In genomic region chr12:132710422-132711168, GRCh38 we compare ENCODE assay signal across 8 cellular contexts. TPM values are rescaled to one million over a fixed set of nuclear protein-coding genes. Genes with fewer than 3 reads are reported as not detected.
A peak's percentile ranks its signal among the peaks of the same experiment; 100 is the strongest.
DNase-seq lines count a peak whose midpoint lies in the region; ATAC-seq and TF ChIP-seq lines count a peak whose summit lies in the region.

Gene PGAM5, plus strand, starts transcription at chr12:132710842. Its CDS starts 35 bp downstream, at chr12:132710877.

- H3K27ac Mint-ChIP-seq in T-cell (peak within 1 kb of the TSS; percentile 90), progenitor cell of endocrine pancreas (peak within 1 kb of the TSS; percentile 94)

- H3K36me3 Mint-ChIP-seq in T-cell (peaks cover 14% of the 10 kb centered on the region), progenitor cell of endocrine pancreas (ENCODE audit: insufficient read depth) (peaks cover 11% of the 10 kb centered on the region)

- POLR2A ChIA-PET in T-cell (lab: Charles Lee) = no interaction called here

- H3K4me1 Mint-ChIP-seq in T-cell (peaks cover 21 to 32% (median 25%) of the 10 kb centered on the region in 3 donors), progenitor cell of endocrine pancreas (ENCODE audit: low read depth) (peaks cover 11% of the 10 kb centered on the region)

- ATAC-seq in HG02840 (IDR thresholded peaks at IDR 0.05; ENCODE audit: low FRiP score, unreplicated experiment) (peak; percentile 89), T-cell (replicated peaks in 1 of 4) (peak; percentile 93 to 96 (median 95)), heart right ventricle (peak; percentile 91 to 97 (median 94)), upper lobe of right lung (peak; percentile 97)

- H3K9me3 Mint-ChIP-seq in T-cell (peaks cover 0 to 14% (median 13%) of the 10 kb centered on the region in 3 donors), progenitor cell of endocrine pancreas (ENCODE audit: low read depth) (no peaks in the 10 kb centered on the region)

- intact Hi-C loops in heart right ventricle (cut with DNase I) (no loop called here), upper lobe of right lung (cut with DNase I) (no loop called here)

- H3K4me1 ChIP-seq in adipocyte (ENCODE audit: control insufficient read depth, insufficient read depth, low read length) (peaks cover 16% of the 10 kb centered on the region), heart right ventricle (peaks cover 3 to 31% (median 20%) of the 10 kb centered on the region in 9 donors), upper lobe of right lung (peaks cover 16% of the 10 kb centered on the region)

- 1 to 2% methylated on average over 98 to 100 of the region's 100 CpGs for WGBS in heart right ventricle, 2 donors

- peak within 1 kb of the TSS; percentile 98 for H3K4me3 ChIP-seq in adipocyte (ENCODE audit: low read length)
- H3K4me3 ChIP-seq in heart right ventricle = peak within 1 kb of the TSS; percentile 63 to 98 (median 80)
- H3K4me3 ChIP-seq in upper lobe of right lung = peak within 1 kb of the TSS; percentile 79

- in situ Hi-C loops in GM13977 (cut with MboI; ENCODE audit: low pct_unique_long_range_greater_than_20kb, low sequenced_read_pairs, unreplicated experiment) = no loop called here

- TF ChIP-seq CTCF in GM13977 (IDR thresholded peaks at IDR 0.05; ENCODE audit: extremely low read depth, insufficient read depth, missing control alignments) (peak; percentile 5), heart right ventricle (IDR thresholded peaks at IDR 0.05) (peak in 1 of 9 donors; percentile 11), progenitor cell of endocrine pancreas (IDR thresholded peaks at IDR 0.05; ENCODE audit: unreplicated experiment) (no peak), upper lobe of right lung (IDR thresholded peaks at IDR 0.05) (no peak)

- H3K4me3 Mint-ChIP-seq in T-cell (peak within 1 kb of the TSS; percentile 83 to 89 (median 88)), progenitor cell of endocrine pancreas (ENCODE audit: low read depth) (peak within 1 kb of the TSS; percentile 95)

- DNase-seq in GM13977 (ENCODE audit: low spot score) = peak; percentile 98
- peak; percentile 67 for DNase-seq in NCI-H1417 treated with DMSO at 0.1 percent for 48 hours (lab: John Stamatoyannopoulos, UW)
- peak; percentile 79 to 97 (median 92) for DNase-seq in T-cell
- peak; percentile 93 for DNase-seq in adipocyte (ENCODE audit: low read depth)
- DNase-seq in heart right ventricle = peak; percentile 78 to 84
- peak; percentile 74 for DNase-seq in progenitor cell of endocrine pancreas (ENCODE audit: low spot score, unreplicated experiment)
- peak; percentile 94 for DNase-seq in upper lobe of right lung

- no peaks in the 10 kb centered on the region for H3K9me3 ChIP-seq in adipocyte (ENCODE audit: control insufficient read depth, low read length)
- peaks cover 0 to 8% (median 0%) of the 10 kb centered on the region in 11 donors for H3K9me3 ChIP-seq in heart right ventricle
- H3K9me3 ChIP-seq in upper lobe of right lung = no peaks in the 10 kb centered on the region

- H3K36me3 ChIP-seq in adipocyte (ENCODE audit: control insufficient read depth, insufficient read depth, low read length, severe bottlenecking) (peaks cover 6% of the 10 kb centered on the region), heart right ventricle (peaks cover 0 to 22% (median 0%) of the 10 kb centered on the region in 9 donors), upper lobe of right lung (peaks cover 8% of the 10 kb centered on the region)

- H3K27me3 ChIP-seq in adipocyte (replicated peaks; ENCODE audit: control insufficient read depth, insufficient read depth, low read length) (no peaks in the 10 kb centered on the region), heart right ventricle (no peaks in the 10 kb centered on the region), upper lobe of right lung (no peaks in the 10 kb centered on the region)

- H3K27ac ChIP-seq in heart right ventricle (peak within 1 kb of the TSS; percentile 68 to 91 (median 86)), upper lobe of right lung (peak within 1 kb of the TSS; percentile 74)

- H3K27me3 Mint-ChIP-seq in T-cell (no peaks in the 10 kb centered on the region), progenitor cell of endocrine pancreas (no peaks in the 10 kb centered on the region)

- H3K9ac ChIP-seq in adipocyte (ENCODE audit: low read length) = peak within 1 kb of the TSS; percentile 93

- CTCF ChIA-PET in T-cell (lab: Charles Lee) = no interaction called here

RNA-seq across cellular contexts. Expression of gene PGAM5, which starts in this region (rescaled TPM):
- total RNA-seq in T-cell = 10 to 100 TPM; 21.3 to 32.4 (median 31.5) TPM
- total RNA-seq in heart right ventricle = 10 to 100 TPM; 22.7 to 37.6 (median 31.7) TPM
- polyA plus RNA-seq in heart right ventricle = 10 to 100 TPM; 17.5 to 24.9 TPM
- 39.6 and 44.4 TPM in 2 replicates for total RNA-seq in progenitor cell of endocrine pancreas
- 25.4 TPM for total RNA-seq in upper lobe of right lung

Comparison
In these comparisons a context has a peak if more than half of its experiments do, and no peak if none do; other contexts are left out.
1. Peak in every context shown above with its lines: DNase-seq, ATAC-seq, H3K4me3 ChIP-seq and H3K27ac ChIP-seq.